Comparison of ENCODE assay signal across 23 cellular contexts in genomic region chr11:135008412-135008811, GRCh38.
"Had no signal": no experiment of that assay in that cellular context is flagged by ENCODE, and none has a peak within 500 bp of the region (broad histone marks: within the 10 kb centered on the region; RNA-seq: fewer than 3 reads in every experiment).

No MANE protein-coding gene starts in this region.

- H3K4me1 ChIP-seq: breast epithelium, right lobe of liver, uterus had no signal

- DNase-seq: activated CD4-positive, alpha-beta memory T cell treated with anti-CD3 and anti-CD28 coated beads, Interleukin-2, amount 10 ng/mL, durations not matched to agents 7 days and 5 days; activated CD4-positive, alpha-beta T cell treated with anti-CD3 and anti-CD28 coated beads, Interleukin-2, amount 10 ng/mL, durations not matched to agents 24 days and 14 days; activated CD4-positive, CD25-positive, alpha-beta regulatory T cell treated with anti-CD3 and anti-CD28 coated beads, Interleukin-2, amount 50 U/mL, for 72 hours; activated CD8-positive, alpha-beta memory T cell treated with anti-CD3 and anti-CD28 coated beads, Interleukin-2, amount 50 U/mL, for 48 hours; activated gamma-delta T cell; activated naive CD4-positive, alpha-beta T cell treated with anti-CD3 and anti-CD28 coated beads, Interleukin-2, amount 10 ng/mL, durations not matched to agents 7 days and 5 days; activated naive CD8-positive, alpha-beta T cell treated with anti-CD3 and anti-CD28 coated beads, Interleukin-2, amount 10 ng/mL, durations not matched to agents 7 days and 5 days; activated T-cell treated with anti-CD3 and anti-CD28 coated beads, Interleukin-2, amount 50 U/mL, for 24 hours; central memory CD4-positive, alpha-beta T cell; effector CD4-positive, alpha-beta T cell; left colon; naive thymus-derived CD4-positive, alpha-beta T cell; posterior cingulate gyrus; right lobe of liver; stimulated activated CD4-positive, alpha-beta T cell treated with anti-CD3 and anti-CD28 coated beads, Interleukin-12 subunit alpha, Interleukin-12 subunit beta, amount 100 ng/mL, for 4 hours; stimulated activated CD4-positive, alpha-beta T cell treated with anti-CD3 and anti-CD28 coated beads, Interleukin-4, amount 100 ng/mL, for 1 hour; stimulated activated naive CD8-positive, alpha-beta T cell treated with anti-CD3 and anti-CD28 coated beads, Interleukin-15, Interleukin-2, amounts not matched to agents 100 U/mL and 50 U/mL, for 24 hours; T-helper 17 cell; T1000; uterus had no signal

- H3K27ac ChIP-seq: breast epithelium, right lobe of liver, uterus had no signal

- H3K27ac Mint-ChIP-seq: activated CD4-positive, alpha-beta memory T cell treated with anti-CD3 and anti-CD28 coated beads, Interleukin-2, amount 10 ng/mL, durations not matched to agents 7 days and 5 days; activated CD4-positive, alpha-beta T cell treated with anti-CD3 and anti-CD28 coated beads, Interleukin-2, amount 10 ng/mL, durations not matched to agents 24 days and 14 days; activated naive CD4-positive, alpha-beta T cell treated with anti-CD3 and anti-CD28 coated beads, Interleukin-2, amount 10 ng/mL, durations not matched to agents 7 days and 5 days; activated naive CD8-positive, alpha-beta T cell treated with anti-CD3 and anti-CD28 coated beads, Interleukin-2, amount 10 ng/mL, durations not matched to agents 7 days and 5 days; activated T-cell treated with anti-CD3 and anti-CD28 coated beads, Interleukin-2, amount 50 U/mL, for 24 hours; dendritic cell treated with granulocyte-macrophage colony-stimulating factor and Interleukin-4, amounts not matched to agents 40 ng/mL and 50 ng/mL, for 4 days; naive thymus-derived CD4-positive, alpha-beta T cell; T-helper 17 cell; type B pancreatic cell had no signal

- H3K36me3 Mint-ChIP-seq: activated naive CD4-positive, alpha-beta T cell treated with anti-CD3 and anti-CD28 coated beads, Interleukin-2, amount 10 ng/mL, durations not matched to agents 7 days and 5 days; activated naive CD8-positive, alpha-beta T cell treated with anti-CD3 and anti-CD28 coated beads, Interleukin-2, amount 10 ng/mL, durations not matched to agents 7 days and 5 days; naive thymus-derived CD4-positive, alpha-beta T cell; type B pancreatic cell had no signal

- H3K4me3 Mint-ChIP-seq: activated CD4-positive, alpha-beta memory T cell treated with anti-CD3 and anti-CD28 coated beads, Interleukin-2, amount 10 ng/mL, durations not matched to agents 7 days and 5 days; activated CD4-positive, alpha-beta T cell treated with anti-CD3 and anti-CD28 coated beads, Interleukin-2, amount 10 ng/mL, durations not matched to agents 24 days and 14 days; activated naive CD4-positive, alpha-beta T cell treated with anti-CD3 and anti-CD28 coated beads, Interleukin-2, amount 10 ng/mL, durations not matched to agents 7 days and 5 days; activated naive CD8-positive, alpha-beta T cell treated with anti-CD3 and anti-CD28 coated beads, Interleukin-2, amount 10 ng/mL, durations not matched to agents 7 days and 5 days; activated T-cell treated with anti-CD3 and anti-CD28 coated beads, Interleukin-2, amount 50 U/mL, for 24 hours; dendritic cell treated with granulocyte-macrophage colony-stimulating factor and Interleukin-4, amounts not matched to agents 40 ng/mL and 50 ng/mL, for 4 days; naive thymus-derived CD4-positive, alpha-beta T cell; T-helper 17 cell; type B pancreatic cell had no signal

- H3K9me3 ChIP-seq: breast epithelium, right lobe of liver, uterus had no signal

- H3K36me3 ChIP-seq: breast epithelium, right lobe of liver, uterus had no signal

- H3K27me3 ChIP-seq: right lobe of liver, uterus had no signal

- H3K27me3 Mint-ChIP-seq: activated CD4-positive, alpha-beta memory T cell treated with anti-CD3 and anti-CD28 coated beads, Interleukin-2, amount 10 ng/mL, durations not matched to agents 7 days and 5 days; activated CD4-positive, alpha-beta T cell treated with anti-CD3 and anti-CD28 coated beads, Interleukin-2, amount 10 ng/mL, durations not matched to agents 24 days and 14 days; activated naive CD8-positive, alpha-beta T cell treated with anti-CD3 and anti-CD28 coated beads, Interleukin-2, amount 10 ng/mL, durations not matched to agents 7 days and 5 days; dendritic cell treated with granulocyte-macrophage colony-stimulating factor and Interleukin-4, amounts not matched to agents 40 ng/mL and 50 ng/mL, for 4 days had no signal

- H3K9me3 Mint-ChIP-seq: activated CD4-positive, alpha-beta memory T cell treated with anti-CD3 and anti-CD28 coated beads, Interleukin-2, amount 10 ng/mL, durations not matched to agents 7 days and 5 days; activated naive CD4-positive, alpha-beta T cell treated with anti-CD3 and anti-CD28 coated beads, Interleukin-2, amount 10 ng/mL, durations not matched to agents 7 days and 5 days; type B pancreatic cell had no signal

- H3K4me1 Mint-ChIP-seq: activated CD4-positive, alpha-beta memory T cell treated with anti-CD3 and anti-CD28 coated beads, Interleukin-2, amount 10 ng/mL, durations not matched to agents 7 days and 5 days; activated CD4-positive, alpha-beta T cell treated with anti-CD3 and anti-CD28 coated beads, Interleukin-2, amount 10 ng/mL, durations not matched to agents 24 days and 14 days; activated naive CD4-positive, alpha-beta T cell treated with anti-CD3 and anti-CD28 coated beads, Interleukin-2, amount 10 ng/mL, durations not matched to agents 7 days and 5 days; activated naive CD8-positive, alpha-beta T cell treated with anti-CD3 and anti-CD28 coated beads, Interleukin-2, amount 10 ng/mL, durations not matched to agents 7 days and 5 days; T-helper 17 cell had no signal

- H3K4me3 ChIP-seq: breast epithelium, right lobe of liver, uterus had no signal
